ENCODE assay signal across 1 cellular context in genomic region chr20:62301773-62302340, GRCh38.
A peak's percentile ranks its signal among the peaks of the same experiment; 100 is the strongest.
TF ChIP-seq lines count a peak whose summit lies in the region.

No MANE protein-coding gene starts in this region.

TF ChIP-seq in K562, 482 proteins besides CTCF, POLR2A, EP300 and RAD21 (continued from another document and continues in another):
- TF ChIP-seq STAT6 (CRISPR knock-in tag; IDR thresholded peaks at IDR 0.05) = no peak
- no peak for TF ChIP-seq RFX7 (CRISPR knock-in tag; IDR thresholded peaks at IDR 0.05)
- TF ChIP-seq ZNF280B (CRISPR knock-in tag; IDR thresholded peaks at IDR 0.05) = no peak
- no peak for TF ChIP-seq FOXA1 (IDR thresholded peaks at IDR 0.05; ENCODE audit: borderline replicate concordance)
- no peak for TF ChIP-seq SNAPC5 (CRISPR knock-in tag; IDR thresholded peaks at IDR 0.05)
- TF ChIP-seq CREM (IDR thresholded peaks at IDR 0.05; ENCODE audit: low read depth) = peak; percentile 76
- TF ChIP-seq POLR3A (IDR thresholded peaks at IDR 0.05; ENCODE audit: borderline replicate concordance, extremely low read depth, insufficient read depth, insufficient read length) = no peak
- TF ChIP-seq E2F4 (CRISPR knock-in tag; IDR thresholded peaks at IDR 0.05; ENCODE audit: low read depth) = no peak
- peak; percentile 70 for TF ChIP-seq CXXC5 (CRISPR knock-in tag; IDR thresholded peaks at IDR 0.05)
- no peak; the same call in 1 of the 2 replicates for TF ChIP-seq GATAD2B (IDR thresholded peaks at IDR 0.05; ENCODE audit: borderline replicate concordance)
- no peak for TF ChIP-seq ARHGAP35 (IDR thresholded peaks at IDR 0.05; ENCODE audit: partially characterized antibody)
- no peak for TF ChIP-seq MED1 (CRISPR knock-in tag; IDR thresholded peaks at IDR 0.05; ENCODE audit: borderline replicate concordance)
- 0 out of 2 replicates have a peak, but pooled peaks have one; percentile 22 for TF ChIP-seq THAP12 (CRISPR knock-in tag; IDR thresholded peaks at IDR 0.05)
- TF ChIP-seq ZNF695 (CRISPR knock-in tag; IDR thresholded peaks at IDR 0.05) = no peak
- peak; percentile 52 for TF ChIP-seq E2F8 (IDR thresholded peaks at IDR 0.05; ENCODE audit: low read depth, partially characterized antibody)
- TF ChIP-seq STAG1 (CRISPR knock-in tag; IDR thresholded peaks at IDR 0.05; ENCODE audit: borderline replicate concordance) = peak; percentile 79; the same call in 1 of the 2 replicates
- no peak for TF ChIP-seq ZNF830 (CRISPR knock-in tag; IDR thresholded peaks at IDR 0.05)
- TF ChIP-seq ZNF79 (CRISPR knock-in tag; IDR thresholded peaks at IDR 0.05; ENCODE audit: low read depth) = no peak
- TF ChIP-seq ZNF133 (CRISPR knock-in tag; IDR thresholded peaks at IDR 0.05) = no peak
- no peak for TF ChIP-seq POLR2AphosphoS2 (IDR thresholded peaks at IDR 0.05; ENCODE audit: low read length)
- TF ChIP-seq ZNF12 (CRISPR knock-in tag; IDR thresholded peaks at IDR 0.05) = no peak
- no peak for TF ChIP-seq NFIX (CRISPR knock-in tag; IDR thresholded peaks at IDR 0.05; ENCODE audit: low read depth)
- no peak for TF ChIP-seq KAT7 (CRISPR knock-in tag; IDR thresholded peaks at IDR 0.05; ENCODE audit: borderline replicate concordance)
- TF ChIP-seq STAT5B (CRISPR knock-in tag; IDR thresholded peaks at IDR 0.05) = no peak
- no peak for TF ChIP-seq ZNF165 (CRISPR knock-in tag; IDR thresholded peaks at IDR 0.05; ENCODE audit: borderline replicate concordance)
- peak; percentile 0; the same call in 1 of the 2 replicates for TF ChIP-seq PHF8 (IDR thresholded peaks at IDR 0.05; ENCODE audit: borderline replicate concordance, low read length)
- no peak for TF ChIP-seq GATAD2A (IDR thresholded peaks at IDR 0.05)
- no peak for TF ChIP-seq SPI1 (IDR thresholded peaks at IDR 0.05; ENCODE audit: borderline replicate concordance, low read depth, low read length)
- TF ChIP-seq RBM34 (IDR thresholded peaks at IDR 0.05; ENCODE audit: borderline replicate concordance, insufficient read depth, low read length) = no peak
- TF ChIP-seq NCOA4 (IDR thresholded peaks at IDR 0.05; ENCODE audit: partially characterized antibody) = no peak
- no peak for TF ChIP-seq CHD2 (IDR thresholded peaks at IDR 0.05; ENCODE audit: low read depth, low read length)
- no peak for TF ChIP-seq SRSF9 (IDR thresholded peaks at IDR 0.05; ENCODE audit: borderline replicate concordance, low read depth, low read length)
- 0 out of 2 replicates have a peak, but pooled peaks have one; percentile 47 for TF ChIP-seq ZC3H11A (IDR thresholded peaks at IDR 0.05; ENCODE audit: low read depth, low read length)
- peak; percentile 91 for TF ChIP-seq XRCC5 (IDR thresholded peaks at IDR 0.05; ENCODE audit: low read depth, low read length)
- TF ChIP-seq CREBBP (IDR thresholded peaks at IDR 0.05; ENCODE audit: low read depth, low read length) = no peak
- TF ChIP-seq ILK (tag; IDR thresholded peaks at IDR 0.05; ENCODE audit: borderline replicate concordance, low read depth) = no peak
- peak; percentile 24; the same call in 1 of the 2 replicates for TF ChIP-seq STAT5A (IDR thresholded peaks at IDR 0.05; ENCODE audit: borderline replicate concordance, low read length)
- no peak for TF ChIP-seq MCM5 (IDR thresholded peaks at IDR 0.05; ENCODE audit: low read depth)
- no peak for TF ChIP-seq TCFL5 (CRISPR knock-in tag; conservative IDR thresholded peaks at IDR 0.05)
- no peak for TF ChIP-seq ZNF584 (CRISPR knock-in tag; IDR thresholded peaks at IDR 0.05; ENCODE audit: low read depth)
- no peak for TF ChIP-seq JUNB (CRISPR knock-in tag; conservative IDR thresholded peaks at IDR 0.05)
- no peak for TF ChIP-seq PRPF4 (IDR thresholded peaks at IDR 0.05; ENCODE audit: insufficient read depth, low read depth, low read length, poor library complexity, severe bottlenecking)
- peak; percentile 56 for TF ChIP-seq ATF3 (IDR thresholded peaks at IDR 0.05)
- TF ChIP-seq ATF3 (CRISPR knock-in tag; conservative IDR thresholded peaks at IDR 0.05) = no peak
- no peak for TF ChIP-seq CBX2 (IDR thresholded peaks at IDR 0.05; ENCODE audit: insufficient read depth, low read length, poor library complexity, severe bottlenecking)
- TF ChIP-seq MXD1 (CRISPR knock-in tag; IDR thresholded peaks at IDR 0.05; ENCODE audit: borderline replicate concordance, poor library complexity, severe bottlenecking) = no peak
- peak; percentile 79; the same call in 1 of the 2 replicates for TF ChIP-seq SMARCA5 (IDR thresholded peaks at IDR 0.05)
- TF ChIP-seq ZBTB17 (CRISPR knock-in tag; IDR thresholded peaks at IDR 0.05) = no peak
- TF ChIP-seq ZNF561 (CRISPR knock-in tag; conservative IDR thresholded peaks at IDR 0.05) = no peak
- no peak for TF ChIP-seq ZNF436 (CRISPR knock-in tag; IDR thresholded peaks at IDR 0.05)
- TF ChIP-seq DMBX1 (CRISPR knock-in tag; IDR thresholded peaks at IDR 0.05; ENCODE audit: borderline replicate concordance) = peak; percentile 41; the same call in 1 of the 2 replicates
- TF ChIP-seq SRSF1 (IDR thresholded peaks at IDR 0.05; ENCODE audit: low read depth, low read length) = no peak
- peak in 1 of 2 experiments; percentile 76; a peak in 2 of 4 replicates for TF ChIP-seq KDM1A (IDR thresholded peaks at IDR 0.05)
- no peak for TF ChIP-seq ZBTB34 (CRISPR knock-in tag; IDR thresholded peaks at IDR 0.05)
